ENCODE assay signal across 23 cellular contexts in the genomic region with DNA sequence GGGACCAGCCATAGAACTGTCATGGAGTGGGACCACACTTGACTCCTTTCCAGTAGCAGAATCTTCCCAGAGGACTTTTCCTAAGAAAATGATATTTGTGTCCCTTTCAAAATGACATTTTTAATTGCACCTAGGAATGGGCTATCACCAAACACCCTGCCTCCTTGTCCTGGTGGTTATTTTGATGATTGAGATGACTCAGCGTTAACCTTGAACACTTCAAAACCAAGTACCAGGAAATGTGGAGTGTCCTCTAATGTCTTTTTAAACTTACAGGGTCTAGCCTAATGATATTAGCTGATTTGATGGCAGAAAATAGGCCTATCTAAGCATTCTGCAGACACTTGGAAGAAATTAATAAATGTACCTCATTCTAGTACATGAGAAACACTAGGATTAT.
DNase-seq lines count a peak whose midpoint lies in the region; ATAC-seq, FAIRE-seq and TF ChIP-seq lines count a peak whose summit lies in the region.
"Had no signal": no experiment of that assay in that cellular context is flagged by ENCODE, and none has a peak within 500 bp of the region (broad histone marks: within the 10 kb centered on the region; RNA-seq: fewer than 3 reads in every experiment).

No MANE protein-coding gene starts in this region.

- DNase-seq in activated CD8-positive, alpha-beta memory T cell treated with anti-CD3 and anti-CD28 coated beads, Interleukin-2, amount 10 ng/mL, durations not matched to agents 7 days and 5 days = no peak
- DNase-seq in activated CD8-positive, alpha-beta memory T cell treated with anti-CD3 and anti-CD28 coated beads, Interleukin-2, amount 50 U/mL, for 4 hours = no peak
- DNase-seq in GM12891 (ENCODE audit: insufficient read length, low spot score) (no peak), OCI-M1 (lab: John Stamatoyannopoulos, UW) (peak; percentile 13), brain microvascular endothelial cell (no peak), SKM-1 (lab: John Stamatoyannopoulos, UW; ENCODE audit: unreplicated experiment) (no peak)
- DNase-seq in stimulated activated effector memory CD8-positive, alpha-beta T cell treated with anti-CD3 and anti-CD28 coated beads, Interleukin-12 subunit alpha, Interleukin-12 subunit beta, amount 100 ng/mL, for 72 hours (ENCODE audit: low spot score in 2 of 2) = no peak
- DNase-seq: AML-193, EL, KG1, NCI-H1417 treated with DMSO at 0.1 percent for 48 hours, NCI-H2029, NCI-H2171 treated with DMSO at 0.1 percent for 48 hours, NCI-H446, PC-3, SIG-M5, T1000 had no signal

- H3K27me3 ChIP-seq in brain microvascular endothelial cell (replicated peaks) = no peaks in the 10 kb centered on the region

- H3K27ac Mint-ChIP-seq in activated CD8-positive, alpha-beta memory T cell treated with anti-CD3 and anti-CD28 coated beads, Interleukin-2, amount 10 ng/mL, durations not matched to agents 7 days and 5 days = peak overlapping the region; percentile 39
- H3K27ac Mint-ChIP-seq in stimulated activated effector memory CD8-positive, alpha-beta T cell treated with anti-CD3 and anti-CD28 coated beads, Interleukin-12 subunit alpha, Interleukin-12 subunit beta, amount 100 ng/mL, for 72 hours = no peak overlapping the region

- peaks cover 6% of the 10 kb centered on the region for H3K27me3 Mint-ChIP-seq in activated CD8-positive, alpha-beta memory T cell treated with anti-CD3 and anti-CD28 coated beads, Interleukin-2, amount 10 ng/mL, durations not matched to agents 7 days and 5 days

- H3K4me3 Mint-ChIP-seq in activated CD8-positive, alpha-beta memory T cell treated with anti-CD3 and anti-CD28 coated beads, Interleukin-2, amount 10 ng/mL, durations not matched to agents 7 days and 5 days = no peak overlapping the region
- H3K4me3 Mint-ChIP-seq in stimulated activated effector memory CD8-positive, alpha-beta T cell treated with anti-CD3 and anti-CD28 coated beads, Interleukin-12 subunit alpha, Interleukin-12 subunit beta, amount 100 ng/mL, for 72 hours = no peak overlapping the region

- FAIRE-seq in GM12891 (lab: Jason Lieb, UNC) = peak; percentile 20
- FAIRE-seq: D721Med had no signal

- H3K9me3 Mint-ChIP-seq in activated CD8-positive, alpha-beta memory T cell treated with anti-CD3 and anti-CD28 coated beads, Interleukin-2, amount 10 ng/mL, durations not matched to agents 7 days and 5 days (ENCODE audit: low read depth) = no peaks in the 10 kb centered on the region
- no peaks in the 10 kb centered on the region for H3K9me3 Mint-ChIP-seq in stimulated activated effector memory CD8-positive, alpha-beta T cell treated with anti-CD3 and anti-CD28 coated beads, Interleukin-12 subunit alpha, Interleukin-12 subunit beta, amount 100 ng/mL, for 72 hours

- peak; percentile 82 for ATAC-seq in activated CD8-positive, alpha-beta memory T cell treated with anti-CD3 and anti-CD28 coated beads, Interleukin-2, amount 10 ng/mL, durations not matched to agents 7 days and 5 days
- peak; percentile 67 for ATAC-seq in stimulated activated effector memory CD8-positive, alpha-beta T cell treated with anti-CD3 and anti-CD28 coated beads, Interleukin-12 subunit alpha, Interleukin-12 subunit beta, amount 100 ng/mL, for 72 hours
- no peak for ATAC-seq in GM18505 (IDR thresholded peaks at IDR 0.05; ENCODE audit: unreplicated experiment)
- ATAC-seq: PC-3, SK-N-SH treated with all-trans-retinoic acid at 6 μM for 48 hours had no signal

- in situ Hi-C loops in brain microvascular endothelial cell (cut with HindIII; ENCODE audit: low pct_ligation_motif_present, low sequenced_read_pairs) = no loop called here

- TF ChIP-seq CTCF in brain microvascular endothelial cell (IDR thresholded peaks at IDR 0.05; ENCODE audit: low read depth, low read length, missing control alignments) = no peak

- CTCF ChIA-PET in activated CD8-positive, alpha-beta memory T cell treated with anti-CD3 and anti-CD28 coated beads, Interleukin-2, amount 10 ng/mL, durations not matched to agents 7 days and 5 days (lab: Charles Lee) = interaction anchor here (0.5 to 2.0 kb wide), 2 partner anchors 19 to 256 kb away, joined by 3 to 5 read pairs; no protein-coding TSS in a partner anchor

- peaks cover 32% of the 10 kb centered on the region for H3K4me1 Mint-ChIP-seq in activated CD8-positive, alpha-beta memory T cell treated with anti-CD3 and anti-CD28 coated beads, Interleukin-2, amount 10 ng/mL, durations not matched to agents 7 days and 5 days
- H3K4me1 Mint-ChIP-seq in stimulated activated effector memory CD8-positive, alpha-beta T cell treated with anti-CD3 and anti-CD28 coated beads, Interleukin-12 subunit alpha, Interleukin-12 subunit beta, amount 100 ng/mL, for 72 hours = peaks cover 29% of the 10 kb centered on the region

- H3K36me3 ChIP-seq in brain microvascular endothelial cell (replicated peaks) = no peaks in the 10 kb centered on the region
- H3K36me3 ChIP-seq: HAP-1 had no signal

- no peak overlapping the region for H3K4me3 ChIP-seq in brain microvascular endothelial cell (ENCODE audit: low read depth, low read length)
- H3K4me3 ChIP-seq: HAP-1 had no signal

- no peak overlapping the region for H3K27ac ChIP-seq in brain microvascular endothelial cell
- H3K27ac ChIP-seq: C4-2B, RWPE1 had no signal

- TF ChIP-seq POLR2A in GM12891 (IDR thresholded peaks at IDR 0.05; ENCODE audit: low read depth, low read length) (no peak), GM18505 (IDR thresholded peaks at IDR 0.05; ENCODE audit: borderline replicate concordance, extremely low read depth, insufficient read depth, insufficient read length) (no peak)

- peaks cover 10% of the 10 kb centered on the region for H3K36me3 Mint-ChIP-seq in activated CD8-positive, alpha-beta memory T cell treated with anti-CD3 and anti-CD28 coated beads, Interleukin-2, amount 10 ng/mL, durations not matched to agents 7 days and 5 days
- no peaks in the 10 kb centered on the region for H3K36me3 Mint-ChIP-seq in stimulated activated effector memory CD8-positive, alpha-beta T cell treated with anti-CD3 and anti-CD28 coated beads, Interleukin-12 subunit alpha, Interleukin-12 subunit beta, amount 100 ng/mL, for 72 hours

TF ChIP-seq in GM12891, 5 proteins besides CTCF, POLR2A, EP300 and RAD21:
- TF ChIP-seq PAX5 (IDR thresholded peaks at IDR 0.05; ENCODE audit: insufficient read depth, low read length, severe bottlenecking) (no peak), SPI1 (IDR thresholded peaks at IDR 0.05; ENCODE audit: low read depth, low read length) (no peak), TAF1 (IDR thresholded peaks at IDR 0.05; ENCODE audit: low read depth, low read length) (no peak), POLR2AphosphoS5 (IDR thresholded peaks at IDR 0.05; ENCODE audit: low read depth, low read length) (no peak), POU2F2 (IDR thresholded peaks at IDR 0.05; ENCODE audit: low read depth, low read length) (no peak)
